Comparison of ENCODE assay signal across 9 cellular contexts in genomic region chrX:153944800-153945150, GRCh38. TPM values are rescaled to one million over a fixed set of nuclear protein-coding genes. Genes with fewer than 3 reads are reported as not detected.
DNase-seq lines count a peak whose midpoint lies in the region; ATAC-seq and TF ChIP-seq lines count a peak whose summit lies in the region.
"Had no signal": no experiment of that assay in that cellular context is flagged by ENCODE, and none has a peak within 500 bp of the region (broad histone marks: within the 10 kb centered on the region; RNA-seq: fewer than 3 reads in every experiment).

No MANE protein-coding gene starts in this region.

- no peak overlapping the region for H2BK5ac ChIP-seq in neuronal stem cell (ENCODE audit: low read length)

- peak overlapping the region; percentile 46 for H3K9ac ChIP-seq in OCI-LY1 (ENCODE audit: low read length)
- H3K9ac ChIP-seq in endodermal cell (ENCODE audit: extremely low read depth, low read length, poor library complexity, severe bottlenecking) = no peak overlapping the region
- H3K9ac ChIP-seq in neuronal stem cell (ENCODE audit: low read depth, low read length, poor library complexity) = no peak overlapping the region

- H3K9me3 ChIP-seq in CD8-positive, alpha-beta T cell (ENCODE audit: low read length) = no peaks in the 10 kb centered on the region
- H3K9me3 ChIP-seq in OCI-LY1 (ENCODE audit: low read length) (no peaks in the 10 kb centered on the region), endodermal cell (ENCODE audit: control insufficient read depth, low read length) (no peaks in the 10 kb centered on the region), neuronal stem cell (replicated peaks in 1 of 2; ENCODE audit: control insufficient read depth in 2 of 2, insufficient read depth in 1 of 2, low read depth in 1 of 2, low read length in 2 of 2) (no peaks in the 10 kb centered on the region), body of pancreas (no peaks in the 10 kb centered on the region)

- H3K36me3 ChIP-seq in CD8-positive, alpha-beta T cell (ENCODE audit: insufficient read depth, low read length) = no peaks in the 10 kb centered on the region
- H3K36me3 ChIP-seq in OCI-LY1 (ENCODE audit: insufficient read depth, low read length) (peaks cover 18% of the 10 kb centered on the region), endodermal cell (ENCODE audit: control insufficient read depth, insufficient read depth, low read length) (peaks cover 2% of the 10 kb centered on the region), neuronal stem cell (replicated peaks in 1 of 2; ENCODE audit: control insufficient read depth in 2 of 2, insufficient read depth in 2 of 2, low read length in 2 of 2) (peaks cover 4 to 22% of the 10 kb centered on the region in 2 donors), body of pancreas (replicated peaks in 1 of 2; ENCODE audit: insufficient read depth in 1 of 2, low read depth in 2 of 2) (no peaks in the 10 kb centered on the region)

- peaks cover 7% of the 10 kb centered on the region for H3K36me3 Mint-ChIP-seq in CD8-positive, alpha-beta T cell
- H3K36me3 Mint-ChIP-seq in endodermal cell (ENCODE audit: low read depth) = peaks cover 20% of the 10 kb centered on the region

- H2AFZ ChIP-seq in OCI-LY1 (ENCODE audit: low read length) (no peak overlapping the region), neuronal stem cell (ENCODE audit: low read length) (peak overlapping the region; percentile 75)

- no peak overlapping the region for H3K23ac ChIP-seq in neuronal stem cell (ENCODE audit: low read depth, low read length, poor library complexity)

- no peak for ATAC-seq in CD8-positive, alpha-beta T cell
- no peak for ATAC-seq in body of pancreas
- ATAC-seq in HG03565 (IDR thresholded peaks at IDR 0.05; ENCODE audit: unreplicated experiment) = no peak

- peaks cover 19% of the 10 kb centered on the region for H3K4me1 Mint-ChIP-seq in CD8-positive, alpha-beta T cell (ENCODE audit: low read depth)
- H3K4me1 Mint-ChIP-seq in endodermal cell = peaks cover 7% of the 10 kb centered on the region

- H3K27ac Mint-ChIP-seq in CD8-positive, alpha-beta T cell = no peak overlapping the region
- no peak overlapping the region for H3K27ac Mint-ChIP-seq in endodermal cell

- no peak for TF ChIP-seq POLR2A in body of pancreas (IDR thresholded peaks at IDR 0.05)

- CTCF ChIA-PET in CD8-positive, alpha-beta T cell (lab: Charles Lee) = interaction anchor here (1.0 to 4.4 kb wide), 4 partner anchors 8 to 23 kb away, joined by 3 to 19 read pairs (median 4); partner anchors contain the start of gene ARHGAP4

- H2BK15ac ChIP-seq in neuronal stem cell (ENCODE audit: low read length) = no peak overlapping the region

- no peaks in the 10 kb centered on the region for H3F3A ChIP-seq in OCI-LY1 (ENCODE audit: insufficient read depth, low read length)

- H3K18ac ChIP-seq in neuronal stem cell (ENCODE audit: low read length) = no peak overlapping the region

- H3K79me2 ChIP-seq in OCI-LY1 (ENCODE audit: insufficient read depth, low read length) = no peaks in the 10 kb centered on the region

- peak overlapping the region; percentile 52 for H3K4me2 ChIP-seq in OCI-LY1 (ENCODE audit: low read length)
- H3K4me2 ChIP-seq in neuronal stem cell (ENCODE audit: insufficient read depth, low read length, poor library complexity, severe bottlenecking) = no peak overlapping the region

- H2AK5ac ChIP-seq in neuronal stem cell (ENCODE audit: low read depth, low read length) = no peak overlapping the region

- peaks cover 45% of the 10 kb centered on the region for H3K4me1 ChIP-seq in CD8-positive, alpha-beta T cell (ENCODE audit: insufficient read depth, low read length)
- peaks cover 34% of the 10 kb centered on the region for H3K4me1 ChIP-seq in OCI-LY1 (ENCODE audit: insufficient read depth, low read length, severe bottlenecking)
- no peaks in the 10 kb centered on the region for H3K4me1 ChIP-seq in endodermal cell (ENCODE audit: control insufficient read depth, insufficient read depth, low read length)
- peaks cover 12 to 27% of the 10 kb centered on the region in 2 donors for H3K4me1 ChIP-seq in neuronal stem cell (ENCODE audit: control insufficient read depth in 2 of 2, insufficient read depth in 1 of 2, low read depth in 1 of 2, low read length in 2 of 2)
- no peaks in the 10 kb centered on the region for H3K4me1 ChIP-seq in body of pancreas

- H4K20me1 ChIP-seq in OCI-LY1 (ENCODE audit: insufficient read depth, low read length) = no peaks in the 10 kb centered on the region

- 83% methylated on average over 3 of the region's 6 CpGs; no CpG with 5 or more reads in 1 of the 2 experiments for WGBS in endodermal cell (ENCODE audit: insufficient coverage in 1 of 2, insufficient read length in 1 of 2), 2 experiments
- WGBS in neuronal stem cell (ENCODE audit: extremely low coverage in 2 of 2, insufficient read length in 2 of 2, insufficient replicate concordance in 1 of 2), 2 donors = no CpG with 5 or more reads among the region's 6 CpGs
- WGBS in body of pancreas, 2 donors = 44 to 63% methylated on average over 1 to 6 of the region's 6 CpGs

- no peak overlapping the region for H4K91ac ChIP-seq in neuronal stem cell (ENCODE audit: low read depth, low read length, poor library complexity)

- H3K4me3 ChIP-seq in CD8-positive, alpha-beta T cell (ENCODE audit: low read depth, low read length) = peak overlapping the region; percentile 48
- H3K4me3 ChIP-seq in OCI-LY1 (ENCODE audit: low read depth, low read length, poor library complexity, severe bottlenecking) (peak overlapping the region; percentile 56), endodermal cell (ENCODE audit: low read length) (no peak overlapping the region), neuronal stem cell (ENCODE audit: low read length in 2 of 2) (no peak overlapping the region), body of pancreas (no peak overlapping the region)

- no peak overlapping the region for H3K14ac ChIP-seq in neuronal stem cell (ENCODE audit: low read length)

- no peaks in the 10 kb centered on the region for H3K27me3 Mint-ChIP-seq in CD8-positive, alpha-beta T cell (ENCODE audit: low read depth)
- H3K27me3 Mint-ChIP-seq in endodermal cell (ENCODE audit: insufficient read depth) = no peaks in the 10 kb centered on the region

- intact Hi-C loops in CD8-positive, alpha-beta T cell (cut with DNase I, micrococcal nuclease) = no loop called here
- intact Hi-C loops in body of pancreas (cut with DNase I) = loop anchor here (5.0 kb wide), 1 partner anchor 177 kb away; no protein-coding TSS in a partner anchor

- DNase-seq in CD8-positive, alpha-beta T cell = no peak
- DNase-seq in endodermal cell (no peak), neuronal stem cell (ENCODE audit: low spot score) (no peak), body of pancreas (no peak), anterior cingulate cortex (lab: John Stamatoyannopoulos, UW) (no peak), foreskin melanocyte (no peak)

- no peaks in the 10 kb centered on the region for H3K9me2 ChIP-seq in OCI-LY1 (ENCODE audit: low read depth, low read length)

- no peak overlapping the region for H4K8ac ChIP-seq in neuronal stem cell (ENCODE audit: low read depth, low read length)

- POLR2A ChIA-PET in CD8-positive, alpha-beta T cell (lab: Charles Lee) = interaction anchor here (0.6 to 9.3 kb wide), 5 partner anchors 12 to 179 kb away, joined by 3 to 100 read pairs (median 3); partner anchors contain the start of genes ARHGAP4 and HCFC1

- no peaks in the 10 kb centered on the region for H3K27me3 ChIP-seq in CD8-positive, alpha-beta T cell (ENCODE audit: insufficient read depth, low read length)
- H3K27me3 ChIP-seq in OCI-LY1 (ENCODE audit: insufficient read depth, low read length) (no peaks in the 10 kb centered on the region), endodermal cell (ENCODE audit: control insufficient read depth, insufficient read depth, low read length, poor library complexity, severe bottlenecking) (no peaks in the 10 kb centered on the region), neuronal stem cell (ENCODE audit: control insufficient read depth in 3 of 3, insufficient read depth in 3 of 3, low read depth in 1 of 3, low read length in 3 of 3) (peaks cover 0 to 8% (median 0%) of the 10 kb centered on the region in 3 experiments), body of pancreas (no peaks in the 10 kb centered on the region)

- peak overlapping the region; percentile 18 for H3K4me3 Mint-ChIP-seq in CD8-positive, alpha-beta T cell
- peak overlapping the region; percentile 49 for H3K4me3 Mint-ChIP-seq in endodermal cell

- H3K27ac ChIP-seq in CD8-positive, alpha-beta T cell (ENCODE audit: low read depth, low read length) = no peak overlapping the region
- peak overlapping the region; percentile 28 for H3K27ac ChIP-seq in OCI-LY1 (ENCODE audit: low read depth, low read length, poor library complexity, severe bottlenecking)
- no peak overlapping the region for H3K27ac ChIP-seq in endodermal cell (ENCODE audit: low read depth, low read length)
- no peak overlapping the region for H3K27ac ChIP-seq in neuronal stem cell (replicated peaks; ENCODE audit: low read length)
- H3K27ac ChIP-seq in body of pancreas = no peak overlapping the region
- H3K27ac ChIP-seq: SK-N-MC had no signal

- H3K79me1 ChIP-seq in neuronal stem cell (ENCODE audit: low read depth, low read length) = no peaks in the 10 kb centered on the region

- no peaks in the 10 kb centered on the region for H3K9me3 Mint-ChIP-seq in CD8-positive, alpha-beta T cell
- H3K9me3 Mint-ChIP-seq in endodermal cell = peaks cover 21% of the 10 kb centered on the region

- H2BK12ac ChIP-seq in neuronal stem cell (ENCODE audit: low read length) = no peak overlapping the region

- no peak overlapping the region for H3K4ac ChIP-seq in neuronal stem cell (ENCODE audit: low read length)

- H2BK120ac ChIP-seq in neuronal stem cell (ENCODE audit: low read depth, low read length) = no peak overlapping the region

- TF ChIP-seq CTCF in CD8-positive, alpha-beta T cell (IDR thresholded peaks at IDR 0.05) = no peak
- TF ChIP-seq CTCF in OCI-LY1 (IDR thresholded peaks at IDR 0.05; ENCODE audit: low read length) = no peak
- no peak for TF ChIP-seq CTCF in endodermal cell (conservative IDR thresholded peaks at IDR 0.05)
- TF ChIP-seq CTCF in body of pancreas (IDR thresholded peaks at IDR 0.05) = no peak

RNA-seq across cellular contexts. Expression of gene RENBP, which starts 0.3 kb away (rescaled TPM):
- 1 to 10 TPM; 6.2 to 6.3 TPM for total RNA-seq in CD8-positive, alpha-beta T cell
- total RNA-seq in endodermal cell (10 to 100 TPM; 12.0 to 17.5 TPM), body of pancreas (1 to 10 TPM in 1 of 2 donors, under 1 TPM in 1; 0.66 to 6.0 TPM)
- 9.5 TPM for polyA plus RNA-seq in endodermal cell (2013, experiment 1 of 2)
- polyA plus RNA-seq in endodermal cell (2013, experiment 2 of 2) = 7.5 TPM
- 4.8 TPM for polyA plus RNA-seq in neuronal stem cell (2013, experiment 1 of 2)
- polyA plus RNA-seq in neuronal stem cell (2013, experiment 2 of 2) = 4.7 TPM

RNA-seq across cellular contexts. Expression of gene NAA10, which starts 9.9 kb away (rescaled TPM):
- 10 to 100 TPM; 34.4 to 35.3 TPM for total RNA-seq in CD8-positive, alpha-beta T cell
- 10 to 100 TPM; 91.6 to 99.3 TPM for total RNA-seq in endodermal cell
- 99.4 TPM for polyA plus RNA-seq in endodermal cell (2013, experiment 1 of 2)
- polyA plus RNA-seq in endodermal cell (2013, experiment 2 of 2) = 86.3 TPM
- 94.9 TPM for polyA plus RNA-seq in neuronal stem cell (2013, experiment 1 of 2)
- 91.4 TPM for polyA plus RNA-seq in neuronal stem cell (2013, experiment 2 of 2)
- 10 to 100 TPM; 30.3 to 74.7 TPM for total RNA-seq in body of pancreas

RNA-seq across cellular contexts. Expression of gene ARHGAP4, which starts 18.7 kb away (rescaled TPM):
- total RNA-seq in CD8-positive, alpha-beta T cell = 100 to 1,000 TPM; 432 to 440 TPM
- total RNA-seq in endodermal cell (10 to 100 TPM; 56.0 to 65.0 TPM), body of pancreas (10 to 100 TPM in 1 of 2 donors, 1 to 10 TPM in 1; 8.6 to 16.6 TPM)
- 10.5 TPM for polyA plus RNA-seq in endodermal cell (2013, experiment 1 of 2)
- 10.0 TPM for polyA plus RNA-seq in endodermal cell (2013, experiment 2 of 2)
- polyA plus RNA-seq in neuronal stem cell (2013, experiment 1 of 2) = 5.4 TPM
- polyA plus RNA-seq in neuronal stem cell (2013, experiment 2 of 2) = 4.9 TPM

RNA-seq across cellular contexts. Expression of gene HCFC1, which starts 26.8 kb away (rescaled TPM):
- total RNA-seq in CD8-positive, alpha-beta T cell = 10 to 100 TPM; 49.1 to 56.3 TPM
- 100 to 1,000 TPM in 1 of 2 donors, 10 to 100 TPM in 1; 93.4 to 112 TPM for total RNA-seq in endodermal cell
- polyA plus RNA-seq in endodermal cell (2013, experiment 1 of 2) = 60.4 TPM
- 63.4 TPM for polyA plus RNA-seq in endodermal cell (2013, experiment 2 of 2)
- polyA plus RNA-seq in neuronal stem cell (2013, experiment 1 of 2) = 37.0 TPM
- polyA plus RNA-seq in neuronal stem cell (2013, experiment 2 of 2) = 39.4 TPM
- total RNA-seq in body of pancreas = 10 to 100 TPM; 16.6 to 62.6 TPM

RNA-seq across cellular contexts. Expression of gene TMEM187, which starts 27.8 kb away (rescaled TPM):
- total RNA-seq in CD8-positive, alpha-beta T cell = 1 to 10 TPM; 1.6 to 3.2 TPM
- total RNA-seq in endodermal cell = 1 to 10 TPM; 4.8 to 8.1 TPM
- 4.8 TPM for polyA plus RNA-seq in endodermal cell (2013, experiment 1 of 2)
- 5.3 TPM for polyA plus RNA-seq in endodermal cell (2013, experiment 2 of 2)
- polyA plus RNA-seq in neuronal stem cell (2013, experiment 1 of 2) = 6.2 TPM
- polyA plus RNA-seq in neuronal stem cell (2013, experiment 2 of 2) = 6.1 TPM
- total RNA-seq in body of pancreas = 10 to 100 TPM in 1 of 2 donors, 1 to 10 TPM in 1; 8.8 to 10.9 TPM

Comparison
In these comparisons a context has a peak if more than half of its experiments do, and no peak if none do; other contexts are left out.
1. H3K4me3 ChIP-seq: peak in CD8-positive, alpha-beta T cell (single experiment) and OCI-LY1 (single experiment); none in endodermal cell (single experiment), neuronal stem cell (0 of 2) and body of pancreas (0 of 2).
2. RNA of gene ARHGAP4, which starts 18.7 kb away (total RNA-seq): 432 to 440 TPM in CD8-positive, alpha-beta T cell; 56.0 to 65.0 TPM in endodermal cell and 8.6 to 16.6 TPM in body of pancreas; every median in the first group is over 4 times any median in the second.